In the genomic region with DNA sequence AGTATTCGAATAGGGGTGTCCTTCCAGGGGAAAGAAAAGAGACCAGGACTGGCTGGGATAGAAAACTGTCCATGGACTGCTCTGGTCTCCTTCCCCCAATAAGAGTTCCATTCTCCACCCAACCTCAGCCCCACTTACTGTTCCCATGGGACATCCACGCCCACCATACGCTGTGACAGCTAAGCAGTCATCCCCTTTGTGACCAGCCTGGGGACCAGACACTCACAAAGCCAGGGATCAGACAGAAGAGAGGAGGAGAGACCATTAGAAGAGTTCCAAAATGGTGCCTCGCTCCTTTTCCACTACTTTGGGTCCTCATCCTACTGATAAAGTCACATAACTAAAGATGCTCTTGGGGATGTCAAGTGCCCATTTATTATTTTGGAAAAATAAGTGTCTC, we compare ENCODE assay signal across 23 cellular contexts.
"Had no signal": no experiment of that assay in that cellular context is flagged by ENCODE, and none has a peak within 500 bp of the region (broad histone marks: within the 10 kb centered on the region; RNA-seq: fewer than 3 reads in every experiment).

No MANE protein-coding gene starts in this region.

- H3K4me3 ChIP-seq: MG63, PC-9, Peyer's patch, SJSA1, SK-N-MC had no signal

- H3K27ac ChIP-seq: HL-60, PC-9, Peyer's patch, SK-N-MC had no signal

- H3K4me2 ChIP-seq: PC-9 had no signal

- H2AFZ ChIP-seq: PC-9 had no signal

- H3K27me3 ChIP-seq: MG63, Peyer's patch, SJSA1 had no signal

- H3K9me3 ChIP-seq: MG63, Peyer's patch, SJSA1 had no signal

- DNase-seq: Karpas-422, KG1, MG63, NCI-H1092, NCI-H1436, NCI-H187, NCI-H2029, NCI-H2081 treated with DMSO at 0.1 percent for 48 hours, NCI-H2171, NCI-H226, NCI-H446, NCI-H510A, NCI-H524 treated with DMSO at 0.1 percent for 48 hours, NCI-H69, NCI-H774, PC-9, Peyer's patch, SIG-M5, SW 1271 had no signal

- H3K4me1 ChIP-seq: Peyer's patch had no signal

- ATAC-seq: Right ventricle myocardium inferior had no signal

- H3K36me3 ChIP-seq: MG63, SJSA1 had no signal
